Comparison of ENCODE assay signal across 8 cellular contexts in the genomic region with DNA sequence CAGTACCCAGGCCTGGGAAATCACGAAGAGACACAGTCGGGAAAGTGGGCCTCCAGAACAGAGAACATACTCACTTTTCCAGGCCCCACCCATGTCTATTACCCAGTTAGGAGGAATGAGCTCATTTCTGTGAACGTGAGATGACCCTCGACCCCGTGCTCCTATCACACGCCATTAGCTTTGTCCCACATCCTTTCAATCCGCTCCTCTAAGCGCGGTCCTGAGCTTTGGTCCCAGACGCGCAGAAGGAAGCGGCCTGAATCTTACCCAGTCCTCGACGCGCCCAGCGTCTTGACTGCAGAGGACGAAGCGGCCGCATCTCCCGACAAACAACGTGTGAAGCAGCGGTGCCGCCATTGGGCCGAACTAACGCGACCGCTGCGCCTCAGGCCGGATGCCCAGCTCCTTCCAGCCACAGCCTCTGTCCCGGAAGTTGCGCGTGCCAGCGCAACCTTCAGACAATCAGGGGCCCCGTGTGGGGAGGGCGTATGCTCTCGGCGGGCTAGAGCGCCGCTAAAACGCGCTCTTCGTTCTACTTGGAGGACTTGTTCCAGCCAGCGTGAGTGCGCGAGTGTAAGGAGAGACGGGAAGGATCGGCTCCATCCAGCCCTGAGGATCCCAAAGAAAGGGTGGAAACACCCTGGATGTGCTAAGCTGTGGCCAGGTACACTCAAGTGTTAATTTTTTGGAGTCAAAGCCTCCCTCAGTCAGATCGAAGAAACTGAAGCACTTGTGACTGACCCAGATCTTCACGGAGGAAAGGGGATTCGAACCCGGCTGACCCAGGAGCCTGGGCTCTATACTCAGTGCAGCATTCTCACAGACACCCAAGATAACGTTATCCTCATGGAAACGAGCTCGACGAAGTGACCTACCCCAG. TPM values are rescaled to one million over a fixed set of nuclear protein-coding genes. Genes with fewer than 3 reads are reported as not detected.
DNase-seq lines count a peak whose midpoint lies in the region; ATAC-seq, FAIRE-seq and TF ChIP-seq lines count a peak whose summit lies in the region.
"Not testable (repeated sequence)": the region's sequence is repeated elsewhere in the genome, so short reads cannot be mapped to it uniquely, and the experiment has no call there.

No MANE protein-coding gene starts in this region.

- not testable (repeated sequence) for TF ChIP-seq CTCF in GM12878 (IDR thresholded peaks at IDR 0.05 in 2 of 3, conservative IDR thresholded peaks at IDR 0.05 in 1 of 3; ENCODE audit: control insufficient read depth in 2 of 3, extremely low read depth in 1 of 3, insufficient read depth in 1 of 3, low read depth in 3 of 3, low read length in 3 of 3); retinal pigment epithelial cell (conservative IDR thresholded peaks at IDR 0.05; ENCODE audit: low read depth, low read length); uterus (IDR thresholded peaks at IDR 0.05)

- peak overlapping the region; percentile 64 for H3K4me2 ChIP-seq in GM12878 (ENCODE audit: control insufficient read depth, insufficient read depth)

- peak overlapping the region; percentile 59 for H3K9ac ChIP-seq in GM12878 (ENCODE audit: control insufficient read depth, insufficient read depth, low read length)

- RAD21 ChIA-PET in GM12878 (lab: Charles Lee; ENCODE audit: unreplicated experiment), result interaction anchor here (0.6 to 1.5 kb wide), 6 partner anchors 126 to 372 kb away, joined by 3 to 5 read pairs (median 3); no protein-coding TSS in a partner anchor

- not testable (repeated sequence) for H3K9me3 ChIP-seq in GM12878 (replicated peaks; ENCODE audit: control insufficient read depth, insufficient read depth, low read length); uterus

- H2AFZ ChIP-seq in GM12878 (ENCODE audit: control insufficient read depth, low read depth, low read length), result peak overlapping the region; percentile 83

- H3K36me3 ChIP-seq in GM12878 (ENCODE audit: control insufficient read depth in 2 of 2, insufficient read depth in 2 of 2, low read length in 1 of 2); uterus: not testable (repeated sequence)

- CTCF ChIA-PET in GM12878 (lab: Yijun Ruan, JAX), result interaction anchor here (1.0 to 2.0 kb wide), 4 partner anchors 122 to 258 kb away, joined by 3 to 5 read pairs (median 4); a partner anchor contains a TSS

- ATAC-seq in HG02973 (IDR thresholded peaks at IDR 0.05; ENCODE audit: unreplicated experiment) (peak; percentile 88), GM12878 (peak; percentile 97)

- TF ChIP-seq RAD21 in GM12878 (IDR thresholded peaks at IDR 0.05; ENCODE audit: insufficient read depth, low read depth, low read length), result not testable (repeated sequence)

- TF ChIP-seq POLR2A in GM12878 (IDR thresholded peaks at IDR 0.05; ENCODE audit: low read depth, low read length) (peak; percentile 93), uterus (IDR thresholded peaks at IDR 0.05) (peak; percentile 26 to 28)

- peak overlapping the region; percentile 65 for H3K4me3 ChIP-seq in GM12878
- H3K4me3 ChIP-seq in iPS-11a (ENCODE audit: low read depth, low read length), result peak overlapping the region; percentile 88
- peak overlapping the region; percentile 65 for H3K4me3 ChIP-seq in retinal pigment epithelial cell (ENCODE audit: low read length)
- peak overlapping the region; percentile 37 to 62 for H3K4me3 ChIP-seq in uterus

- TF ChIP-seq EP300 in GM12878 (IDR thresholded peaks at IDR 0.05; ENCODE audit: borderline replicate concordance in 1 of 2, control insufficient read depth in 1 of 2, low read depth in 2 of 2, low read length in 2 of 2), result not testable (repeated sequence)

- TSS peak; percentile 100 for BruUV-seq in GM12878 (replicated peaks; lab: Mats Ljungman, UMichigan)

- POLR2A ChIA-PET in GM12878 (lab: Charles Lee), result interaction anchor here (0.6 to 0.9 kb wide), 2 partner anchors 137 to 225 kb away, joined by 3 to 4 read pairs; no protein-coding TSS in a partner anchor

- H3K27ac ChIP-seq in GM12878 (ENCODE audit: control insufficient read depth, insufficient read depth) (peak overlapping the region; percentile 51), uterus (peak overlapping the region; percentile 72 to 73)

- intact Hi-C loops in GM12878 (cut with micrococcal nuclease; ENCODE audit: unreplicated experiment); uterus (cut with DNase I; ENCODE audit: low total_unique reads): not testable (repeated sequence)

- 2% methylated on average over 55 of the region's 55 CpGs for WGBS in GM12878 (ENCODE audit: insufficient coverage, insufficient replicate concordance, low lambda C conversion rate, missing lambda C conversion rate)

- SMC1A ChIA-PET in GM12878 (lab: Charles Lee; ENCODE audit: uncharacterized antibody, unreplicated experiment), result interaction anchor here (0.8 to 1.2 kb wide), 7 partner anchors 101 to 149 kb away, joined by 3 to 4 read pairs (median 3); a partner anchor contains a TSS

- not testable (repeated sequence) for H3K27me3 ChIP-seq in GM12878 (replicated peaks in 1 of 2; ENCODE audit: control insufficient read depth in 2 of 2, insufficient read depth in 2 of 2, low read length in 1 of 2); uterus

- DNase-seq in GM18507 (ENCODE audit: extremely low spot score, insufficient read length, low read depth) (peak; percentile 14), NCI-H2029 (lab: John Stamatoyannopoulos, UW) (peak; percentile 69), UCSD-AML1 (lab: John Stamatoyannopoulos, UW; ENCODE audit: unreplicated experiment) (peak; percentile 80), GM12878 (ENCODE audit: low read depth, low spot score) (peak; percentile 32), retinal pigment epithelial cell (ENCODE audit: low read depth) (peak; percentile 26), uterus (peak; percentile 57 to 76)

- in situ Hi-C loops in GM12878 (cut with MboI), result loop anchor here (10.0 kb wide), 1 partner anchor 115 kb away; no protein-coding TSS in a partner anchor

- not testable (repeated sequence) for H3K79me2 ChIP-seq in GM12878 (ENCODE audit: control insufficient read depth, insufficient read depth, low read length)

- FAIRE-seq in GM18507 (lab: Jason Lieb, UNC), result peak; percentile 41
- FAIRE-seq in GM12878 (lab: Jason Lieb, UNC), result not testable (repeated sequence)

- H3K4me1 ChIP-seq in GM12878 (ENCODE audit: control insufficient read depth, insufficient read depth, low read length); uterus: not testable (repeated sequence)

- not testable (repeated sequence) for H4K20me1 ChIP-seq in GM12878 (ENCODE audit: control insufficient read depth, insufficient read depth)

TF ChIP-seq in GM12878, 131 proteins besides CTCF, POLR2A, EP300 and RAD21 (continues in another document):
- TF ChIP-seq POLR2AphosphoS5 (IDR thresholded peaks at IDR 0.05; ENCODE audit: low read length), result peak; percentile 89
- peak; percentile 69; the same call in 1 of the 2 replicates for TF ChIP-seq GABPA (IDR thresholded peaks at IDR 0.05; ENCODE audit: low read depth)
- peak; percentile 90 to 99 for TF ChIP-seq BHLHE40 (IDR thresholded peaks at IDR 0.05; ENCODE audit: borderline replicate concordance in 1 of 2, low read depth in 2 of 2, low read length in 1 of 2)
- TF ChIP-seq, protein P1, sequence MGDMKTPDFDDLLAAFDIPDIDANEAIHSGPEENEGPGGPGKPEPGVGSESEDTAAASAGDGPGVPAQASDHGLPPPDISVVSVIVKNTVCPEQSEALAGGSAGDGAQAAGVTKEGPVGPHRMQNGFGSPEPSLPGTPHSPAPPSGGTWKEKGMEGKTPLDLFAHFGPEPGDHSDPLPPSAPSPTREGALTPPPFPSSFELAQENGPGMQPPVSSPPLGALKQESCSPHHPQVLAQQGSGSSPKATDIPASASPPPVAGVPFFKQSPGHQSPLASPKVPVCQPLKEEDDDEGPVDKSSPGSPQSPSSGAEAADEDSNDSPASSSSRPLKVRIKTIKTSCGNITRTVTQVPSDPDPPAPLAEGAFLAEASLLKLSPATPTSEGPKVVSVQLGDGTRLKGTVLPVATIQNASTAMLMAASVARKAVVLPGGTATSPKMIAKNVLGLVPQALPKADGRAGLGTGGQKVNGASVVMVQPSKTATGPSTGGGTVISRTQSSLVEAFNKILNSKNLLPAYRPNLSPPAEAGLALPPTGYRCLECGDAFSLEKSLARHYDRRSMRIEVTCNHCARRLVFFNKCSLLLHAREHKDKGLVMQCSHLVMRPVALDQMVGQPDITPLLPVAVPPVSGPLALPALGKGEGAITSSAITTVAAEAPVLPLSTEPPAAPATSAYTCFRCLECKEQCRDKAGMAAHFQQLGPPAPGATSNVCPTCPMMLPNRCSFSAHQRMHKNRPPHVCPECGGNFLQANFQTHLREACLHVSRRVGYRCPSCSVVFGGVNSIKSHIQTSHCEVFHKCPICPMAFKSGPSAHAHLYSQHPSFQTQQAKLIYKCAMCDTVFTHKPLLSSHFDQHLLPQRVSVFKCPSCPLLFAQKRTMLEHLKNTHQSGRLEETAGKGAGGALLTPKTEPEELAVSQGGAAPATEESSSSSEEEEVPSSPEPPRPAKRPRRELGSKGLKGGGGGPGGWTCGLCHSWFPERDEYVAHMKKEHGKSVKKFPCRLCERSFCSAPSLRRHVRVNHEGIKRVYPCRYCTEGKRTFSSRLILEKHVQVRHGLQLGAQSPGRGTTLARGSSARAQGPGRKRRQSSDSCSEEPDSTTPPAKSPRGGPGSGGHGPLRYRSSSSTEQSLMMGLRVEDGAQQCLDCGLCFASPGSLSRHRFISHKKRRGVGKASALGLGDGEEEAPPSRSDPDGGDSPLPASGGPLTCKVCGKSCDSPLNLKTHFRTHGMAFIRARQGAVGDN (IDR thresholded peaks at IDR 0.05), result peak; percentile 98
- peak; percentile 60; the same call in 1 of the 2 replicates for TF ChIP-seq EED (IDR thresholded peaks at IDR 0.05; ENCODE audit: low read depth)

RNA-seq across cellular contexts. Expression of a gene that starts 37.3 kb away (rescaled TPM):
- total RNA-seq in GM12878 (2013; cell fraction: nucleolus; rRNA removed), result 629 and 780 TPM in 2 replicates
- total RNA-seq in GM12878 (2014; rRNA removed) (17.7 and 21.0 TPM in 2 replicates), GM12878 (2014; rRNA removed; fragmentation: Illumina TruSeq; extraction: Trizol) (41.2 and 47.0 TPM in 2 replicates), GM12878 (2021) (67.4 and 107 TPM in 2 replicates), uterus (100 to 1,000 TPM in 1 of 4 donors, 10 to 100 TPM in 3; 13.2 to 357 (median 75.3) TPM)
- polyA plus RNA-seq in GM12878 (2011; ENCODE audit: low read depth), result 39.0 TPM
- polyA plus RNA-seq in GM12878 (2011; rRNA removed) (124 and 130 TPM in 2 replicates), GM12878 (2014; fragmentation: Illumina TruSeq; extraction: Trizol) (45.2 and 52.4 TPM in 2 replicates), GM12878 (2014; fragmentation: Nextera tagmentation; extraction: Ambion mirVana) (1 to 10 TPM; 1.3 to 2.5 TPM), GM12878 (2014; rRNA removed) (38.8 and 40.0 TPM in 2 replicates), GM12878 (2016; fragmentation: Nextera tagmentation; extraction: Ambion mirVana) (10 to 100 TPM; 29.1 to 42.0 TPM)
- 78.8 and 104 TPM in 2 replicates for polyA plus RNA-seq in GM12878 (2011; cell fraction: cytosol; rRNA removed)
- polyA plus RNA-seq in GM12878 (2011; cell fraction: nucleus; rRNA removed), result 259 and 305 TPM in 2 replicates
- 42.8 and 88.5 TPM in 2 replicates for polyA plus RNA-seq in GM12878 (2012)
- 198 and 223 TPM in 2 replicates for polyA minus RNA-seq in GM12878 (2011; rRNA and poly(A)+ RNA removed)
- 92.6 and 102 TPM in 2 replicates for polyA minus RNA-seq in GM12878 (2011; cell fraction: cytosol; rRNA and poly(A)+ RNA removed)
- 220 and 302 TPM in 2 replicates for polyA minus RNA-seq in GM12878 (2011; cell fraction: nucleus; rRNA and poly(A)+ RNA removed)

Comparison
In these comparisons a context has a peak if more than half of its experiments do, and no peak if none do; other contexts are left out.
1. Peak in every context shown above with its lines: DNase-seq, ATAC-seq, H3K4me3 ChIP-seq and H3K27ac ChIP-seq.
2. DNase-seq: peak in every context shown above with its lines; median percentile 80 in UCSD-AML1; 69 in NCI-H2029; 66 in uterus; 32 in GM12878; 26 in retinal pigment epithelial cell; 14 in GM18507.